Comparison of ENCODE assay signal across 13 cellular contexts in the genomic region with DNA sequence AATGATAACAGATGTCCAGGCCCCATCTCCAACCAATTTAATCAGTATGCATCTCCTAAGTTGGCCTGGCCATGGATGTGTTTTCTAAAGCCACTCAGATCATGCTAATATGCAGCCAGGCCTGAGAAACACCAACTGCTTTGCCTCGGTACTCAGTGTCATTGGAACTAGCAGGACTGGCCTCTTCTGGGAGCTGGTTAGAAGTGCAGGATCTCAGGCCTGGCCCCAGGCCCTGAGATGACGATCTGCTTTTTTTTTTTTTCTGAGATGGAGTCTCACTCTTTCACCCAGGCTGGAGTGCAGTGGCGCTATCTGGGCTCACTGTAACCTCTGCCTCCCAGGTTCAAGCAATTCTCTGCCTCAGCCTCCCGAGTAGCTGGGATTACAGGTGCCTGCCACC.
DNase-seq lines count a peak whose midpoint lies in the region; ATAC-seq and TF ChIP-seq lines count a peak whose summit lies in the region.
"Had no signal": no experiment of that assay in that cellular context is flagged by ENCODE, and none has a peak within 500 bp of the region (broad histone marks: within the 10 kb centered on the region; RNA-seq: fewer than 3 reads in every experiment).

No MANE protein-coding gene starts in this region.

- H3K27me3 ChIP-seq in heart left ventricle (no peaks in the 10 kb centered on the region), gastrocnemius medialis (no peaks in the 10 kb centered on the region)
- H3K27me3 ChIP-seq: Peyer's patch had no signal

- DNase-seq in DMS 273 (lab: John Stamatoyannopoulos, UW; ENCODE audit: unreplicated experiment): peak; percentile 43
- no peak for DNase-seq in DMS 273 treated with DMSO at 0.1 percent for 48 hours (lab: John Stamatoyannopoulos, UW)
- DNase-seq in astrocyte of the hippocampus (ENCODE audit: low read depth, low spot score): peak; percentile 39
- peak in 2 of 5 donors; percentile 24 to 36 for DNase-seq in heart left ventricle
- peak in 1 of 2 donors; percentile 39 for DNase-seq in gastrocnemius medialis
- DNase-seq in NCI-H146 treated with DMSO at 0.1 percent for 48 hours (lab: John Stamatoyannopoulos, UW; ENCODE audit: unreplicated experiment): no peak
- DNase-seq in SKM-1 (lab: John Stamatoyannopoulos, UW; ENCODE audit: unreplicated experiment): no peak
- DNase-seq: 8988T; DMS53; naive thymus-derived CD8-positive, alpha-beta T cell; Peyer's patch had no signal

- H3K36me3 ChIP-seq in heart left ventricle: peaks cover 0 to 6% (median 0%) of the 10 kb centered on the region in 9 donors
- H3K36me3 ChIP-seq in gastrocnemius medialis: no peaks in the 10 kb centered on the region
- H3K36me3 ChIP-seq: Peyer's patch had no signal

- no peak overlapping the region for H3K4me3 ChIP-seq in heart left ventricle
- no peak overlapping the region for H3K4me3 ChIP-seq in gastrocnemius medialis
- H3K4me3 ChIP-seq: Peyer's patch, smooth muscle cell had no signal

- peaks cover 0 to 33% (median 14%) of the 10 kb centered on the region in 12 donors for H3K4me1 ChIP-seq in heart left ventricle
- peaks cover 17 to 30% of the 10 kb centered on the region in 2 donors for H3K4me1 ChIP-seq in gastrocnemius medialis
- H3K4me1 ChIP-seq: Peyer's patch had no signal

- in situ Hi-C loops in gastrocnemius medialis (cut with MboI; ENCODE audit: low sequenced_read_pairs in 4 of 4): no loop called here

- 71 to 72% (median 72%) methylated on average over 4 of the region's 4 CpGs for WGBS in heart left ventricle, 4 donors

- ATAC-seq in heart left ventricle (peak; percentile 63 to 88 (median 82)), gastrocnemius medialis (peak; percentile 81 to 91), GM21619 (IDR thresholded peaks at IDR 0.05; ENCODE audit: unreplicated experiment) (no peak)
- ATAC-seq: naive thymus-derived CD8-positive, alpha-beta T cell had no signal

- H3K27ac ChIP-seq in heart left ventricle (no peak overlapping the region), gastrocnemius medialis (peak overlapping the region in 2 of 4 donors; percentile 42 to 65)
- H3K27ac ChIP-seq: Peyer's patch had no signal

- intact Hi-C loops in heart left ventricle (cut with DNase I): loop anchor here in 5 of 10 donors (5.0 to 10.0 kb wide), 3 partner anchors 64 to 516 kb away; a partner anchor contains a TSS
- intact Hi-C loops in gastrocnemius medialis (cut with DNase I; ENCODE audit: low total_unique reads): loop anchor here (10.0 kb wide), 1 partner anchor 64 kb away; a partner anchor contains a TSS

- TF ChIP-seq POLR2A in heart left ventricle (IDR thresholded peaks at IDR 0.05): no peak
- no peak for TF ChIP-seq POLR2A in gastrocnemius medialis (IDR thresholded peaks at IDR 0.05)

- no peaks in the 10 kb centered on the region for H3K9me3 ChIP-seq in heart left ventricle
- H3K9me3 ChIP-seq in gastrocnemius medialis: no peaks in the 10 kb centered on the region
- H3K9me3 ChIP-seq: Peyer's patch had no signal

- peak in 8 of 12 donors; percentile 7 to 45 (median 27) for TF ChIP-seq CTCF in heart left ventricle (IDR thresholded peaks at IDR 0.05)
- peak in 2 of 5 experiments; percentile 15 to 21 for TF ChIP-seq CTCF in gastrocnemius medialis (IDR thresholded peaks at IDR 0.05 in 4 of 5, conservative IDR thresholded peaks at IDR 0.05 in 1 of 5)

Comparison
In these comparisons a context has a peak if more than half of its experiments do, and no peak if none do; other contexts are left out.
1. DNase-seq: peak in DMS 273 (single experiment) and astrocyte of the hippocampus (single experiment); none in DMS 273 treated with DMSO at 0.1 percent for 48 hours (single experiment), NCI-H146 treated with DMSO at 0.1 percent for 48 hours (single experiment) and SKM-1 (single experiment).